Comparison of ENCODE assay signal across 2 cellular contexts in the genomic region with DNA sequence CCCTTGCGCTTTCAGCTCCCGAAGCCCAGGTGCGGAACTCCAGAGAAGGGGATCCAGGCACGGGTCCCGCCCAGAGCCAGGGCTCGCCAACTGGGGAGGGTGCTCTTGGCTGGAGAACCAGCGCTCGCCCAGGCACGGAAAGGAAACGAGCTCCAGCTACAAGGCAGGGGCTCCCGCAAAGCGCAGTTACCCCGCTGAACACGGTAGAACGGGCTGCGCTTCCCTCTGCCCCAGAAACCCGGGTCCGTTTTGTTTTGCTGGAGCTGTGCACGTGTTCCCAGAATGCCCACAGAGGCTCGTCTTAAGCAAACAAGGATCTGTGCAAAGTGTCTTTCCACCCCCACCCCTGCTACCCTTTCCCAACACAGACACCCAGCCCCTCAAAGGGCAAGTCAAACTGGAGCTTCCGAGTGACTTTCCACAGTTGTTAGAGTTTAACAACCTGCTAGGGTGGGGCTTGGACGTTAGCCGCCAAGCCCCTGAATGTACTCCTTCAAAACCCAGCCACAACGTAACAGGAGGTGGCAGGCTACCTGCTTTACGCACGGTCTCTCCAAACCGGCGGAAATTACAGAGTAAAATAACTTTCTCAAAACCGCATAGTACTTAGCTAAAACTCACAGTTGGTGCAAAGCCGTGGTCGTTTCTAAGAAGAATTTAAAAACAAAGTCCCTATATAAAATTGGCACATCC.
TF ChIP-seq lines count a peak whose summit lies in the region.

No MANE protein-coding gene starts in this region.

TF ChIP-seq in IMR-90, 13 proteins besides CTCF, POLR2A, EP300 and RAD21:
- no peak for TF ChIP-seq MAZ (IDR thresholded peaks at IDR 0.05; ENCODE audit: borderline replicate concordance, low read depth, low read length)
- no peak for TF ChIP-seq RFX5 (IDR thresholded peaks at IDR 0.05; ENCODE audit: low read depth, low read length)
- TF ChIP-seq, protein P1, sequence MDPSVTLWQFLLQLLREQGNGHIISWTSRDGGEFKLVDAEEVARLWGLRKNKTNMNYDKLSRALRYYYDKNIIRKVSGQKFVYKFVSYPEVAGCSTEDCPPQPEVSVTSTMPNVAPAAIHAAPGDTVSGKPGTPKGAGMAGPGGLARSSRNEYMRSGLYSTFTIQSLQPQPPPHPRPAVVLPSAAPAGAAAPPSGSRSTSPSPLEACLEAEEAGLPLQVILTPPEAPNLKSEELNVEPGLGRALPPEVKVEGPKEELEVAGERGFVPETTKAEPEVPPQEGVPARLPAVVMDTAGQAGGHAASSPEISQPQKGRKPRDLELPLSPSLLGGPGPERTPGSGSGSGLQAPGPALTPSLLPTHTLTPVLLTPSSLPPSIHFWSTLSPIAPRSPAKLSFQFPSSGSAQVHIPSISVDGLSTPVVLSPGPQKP (IDR thresholded peaks at IDR 0.05; ENCODE audit: borderline replicate concordance, low read depth, low read length) = no peak
- TF ChIP-seq BHLHE40 (IDR thresholded peaks at IDR 0.05; ENCODE audit: low read depth, low read length) = no peak
- TF ChIP-seq FOS (IDR thresholded peaks at IDR 0.05; ENCODE audit: low read depth, low read length) = no peak
- TF ChIP-seq MAFK (IDR thresholded peaks at IDR 0.05; ENCODE audit: low read depth, low read length) = no peak
- no peak for TF ChIP-seq RCOR1 (IDR thresholded peaks at IDR 0.05; ENCODE audit: insufficient replicate concordance, low read length)
- TF ChIP-seq, protein P2, sequence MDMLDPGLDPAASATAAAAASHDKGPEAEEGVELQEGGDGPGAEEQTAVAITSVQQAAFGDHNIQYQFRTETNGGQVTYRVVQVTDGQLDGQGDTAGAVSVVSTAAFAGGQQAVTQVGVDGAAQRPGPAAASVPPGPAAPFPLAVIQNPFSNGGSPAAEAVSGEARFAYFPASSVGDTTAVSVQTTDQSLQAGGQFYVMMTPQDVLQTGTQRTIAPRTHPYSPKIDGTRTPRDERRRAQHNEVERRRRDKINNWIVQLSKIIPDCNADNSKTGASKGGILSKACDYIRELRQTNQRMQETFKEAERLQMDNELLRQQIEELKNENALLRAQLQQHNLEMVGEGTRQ (IDR thresholded peaks at IDR 0.05; ENCODE audit: low read depth, low read length) = no peak

TF ChIP-seq in K562, 482 proteins besides CTCF, POLR2A, EP300 and RAD21:
- peak; percentile 85 for TF ChIP-seq CBX2 (IDR thresholded peaks at IDR 0.05; ENCODE audit: insufficient read depth, low read length, poor library complexity, severe bottlenecking)
- no peak for TF ChIP-seq ZNF77 (CRISPR knock-in tag; IDR thresholded peaks at IDR 0.05)
- no peak for TF ChIP-seq XRCC3 (IDR thresholded peaks at IDR 0.05)
- peak; percentile 53 for TF ChIP-seq CBX8 (IDR thresholded peaks at IDR 0.05; ENCODE audit: borderline replicate concordance, extremely low read depth, low read depth, low read length, poor library complexity, severe bottlenecking)
- TF ChIP-seq NELFE (IDR thresholded peaks at IDR 0.05; ENCODE audit: insufficient read depth, insufficient read length) = no peak
- TF ChIP-seq ZC3H8 (IDR thresholded peaks at IDR 0.05) = no peak
- TF ChIP-seq ZNF24 (IDR thresholded peaks at IDR 0.05) = no peak
- TF ChIP-seq, protein P3, sequence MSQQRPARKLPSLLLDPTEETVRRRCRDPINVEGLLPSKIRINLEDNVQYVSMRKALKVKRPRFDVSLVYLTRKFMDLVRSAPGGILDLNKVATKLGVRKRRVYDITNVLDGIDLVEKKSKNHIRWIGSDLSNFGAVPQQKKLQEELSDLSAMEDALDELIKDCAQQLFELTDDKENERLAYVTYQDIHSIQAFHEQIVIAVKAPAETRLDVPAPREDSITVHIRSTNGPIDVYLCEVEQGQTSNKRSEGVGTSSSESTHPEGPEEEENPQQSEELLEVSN (IDR thresholded peaks at IDR 0.05; ENCODE audit: borderline replicate concordance in 1 of 2, extremely low read depth in 1 of 2, insufficient read depth in 1 of 2, insufficient read length in 1 of 2, low read depth in 1 of 2, low read length in 1 of 2, poor library complexity in 1 of 2, severe bottlenecking in 1 of 2) = peak in 1 of 2 experiments; percentile 27
